Comparison of ENCODE assay signal across 12 cellular contexts in genomic region chr7:151592868-151593486, GRCh38.
DNase-seq lines count a peak whose midpoint lies in the region; FAIRE-seq and TF ChIP-seq lines count a peak whose summit lies in the region.
"Had no signal": no experiment of that assay in that cellular context is flagged by ENCODE, and none has a peak within 500 bp of the region (broad histone marks: within the 10 kb centered on the region; RNA-seq: fewer than 3 reads in every experiment).

No MANE protein-coding gene starts in this region.

- peaks cover 38% of the 10 kb centered on the region for H3K4me1 Mint-ChIP-seq in HFFc6 (ENCODE audit: low read depth)

- H3K4me3 ChIP-seq in astrocyte of the spinal cord (ENCODE audit: low read depth, low read length) (no peak overlapping the region), keratinocyte (ENCODE audit: control insufficient read depth in 2 of 3, extremely low read depth in 1 of 3, insufficient read depth in 2 of 3, low read depth in 1 of 3, low read length in 3 of 3) (no peak overlapping the region)
- H3K4me3 ChIP-seq: BLaER1, right lobe of liver had no signal

- H3K36me3 Mint-ChIP-seq in HFFc6 (ENCODE audit: low read depth): peaks cover 11% of the 10 kb centered on the region

- dilution Hi-C loops in keratinocyte (cut with MboI; ENCODE audit: extremely low pct_ligation_motif_present, low sequenced_read_pairs): no loop called here

- H3K9me1 ChIP-seq in keratinocyte (ENCODE audit: control insufficient read depth, extremely low read depth, insufficient read depth, low read length): peaks cover 2% of the 10 kb centered on the region

- peak overlapping the region; percentile 49 for H3K27ac ChIP-seq in keratinocyte (ENCODE audit: control insufficient read depth, insufficient read depth, low read length)
- H3K27ac ChIP-seq: BLaER1, right lobe of liver had no signal

- H3K27me3 ChIP-seq in keratinocyte (ENCODE audit: control insufficient read depth, extremely low read depth, insufficient read depth, low read length): no peaks in the 10 kb centered on the region
- H3K27me3 ChIP-seq: BLaER1, right lobe of liver had no signal

- H3K4me2 ChIP-seq in keratinocyte (ENCODE audit: control insufficient read depth, extremely low read depth, insufficient read depth, low read depth, low read length): no peak overlapping the region
- H3K4me2 ChIP-seq: BLaER1 had no signal

- TF ChIP-seq CTCF in HFFc6 (IDR thresholded peaks at IDR 0.05): no peak
- no peak for TF ChIP-seq CTCF in astrocyte of the spinal cord (IDR thresholded peaks at IDR 0.05; ENCODE audit: low read depth, low read length)
- TF ChIP-seq CTCF in keratinocyte (optimal IDR thresholded peaks at IDR 0.05 in 1 of 3, IDR thresholded peaks at IDR 0.05 in 1 of 3, conservative IDR thresholded peaks at IDR 0.05 in 1 of 3; ENCODE audit: extremely low read depth in 1 of 3, insufficient read depth in 2 of 3, low read length in 3 of 3): no peak

- DNase-seq in A172 (ENCODE audit: low spot score) (peak; percentile 97), HFFc6 (peak; percentile 95), astrocyte of the spinal cord (ENCODE audit: low read depth, low spot score) (peak; percentile 94), keratinocyte (ENCODE audit: low read depth, low spot score) (no peak), ureter (ENCODE audit: low spot score) (no peak), GM19238 (ENCODE audit: insufficient read length, low spot score) (no peak), NCI-H524 treated with DMSO at 0.1 percent for 48 hours (lab: John Stamatoyannopoulos, UW) (no peak)
- DNase-seq in stimulated activated CD4-positive, alpha-beta T cell treated with anti-CD3 and anti-CD28 coated beads, Interleukin-4, amount 100 ng/mL, for 4 hours: no peak
- DNase-seq: right lobe of liver, T-helper 2 cell had no signal

- in situ Hi-C loops in astrocyte of the spinal cord (cut with HindIII; ENCODE audit: low sequenced_read_pairs): no loop called here

- FAIRE-seq in keratinocyte (lab: Jason Lieb, UNC): peak; percentile 56
- FAIRE-seq: frontal cortex had no signal

- H3K36me3 ChIP-seq in keratinocyte (ENCODE audit: control insufficient read depth in 2 of 2, extremely low read depth in 1 of 2, insufficient read depth in 2 of 2, low read length in 2 of 2): peaks cover 3 to 14% of the 10 kb centered on the region in 2 experiments

- peak overlapping the region; percentile 68 for H3K4me3 Mint-ChIP-seq in HFFc6

- H3K9ac ChIP-seq in keratinocyte (ENCODE audit: control insufficient read depth, extremely low read depth, insufficient read depth, low read length): no peak overlapping the region
- H3K9ac ChIP-seq: BLaER1 had no signal

- H3K4me1 ChIP-seq in keratinocyte (ENCODE audit: control insufficient read depth, extremely low read depth, insufficient read depth, low read length): peaks cover 24% of the 10 kb centered on the region

- H3K27me3 Mint-ChIP-seq in HFFc6 (ENCODE audit: insufficient read depth): no peaks in the 10 kb centered on the region; the same call in none of the 2 replicates

- H2AFZ ChIP-seq in keratinocyte (ENCODE audit: control insufficient read depth, low read length): no peak overlapping the region

- no peaks in the 10 kb centered on the region for H4K20me1 ChIP-seq in keratinocyte (ENCODE audit: control insufficient read depth, extremely low read depth, insufficient read depth, low read length)

- H3K9me3 ChIP-seq in keratinocyte (ENCODE audit: control insufficient read depth, low read depth, low read length): no peaks in the 10 kb centered on the region
- H3K9me3 ChIP-seq: BLaER1, right lobe of liver had no signal

- peak overlapping the region; percentile 79 for H3K27ac Mint-ChIP-seq in HFFc6

- H3K9me3 Mint-ChIP-seq in HFFc6: no peaks in the 10 kb centered on the region

- peaks cover 30% of the 10 kb centered on the region for H3K79me2 ChIP-seq in keratinocyte (ENCODE audit: control insufficient read depth, insufficient read depth, low read length)

Comparison
In these comparisons a context has a peak if more than half of its experiments do, and no peak if none do; other contexts are left out.
1. DNase-seq: peak in A172 (single experiment), HFFc6 (single experiment) and astrocyte of the spinal cord (single experiment); none in keratinocyte (single experiment), stimulated activated CD4-positive, alpha-beta T cell treated with anti-CD3 and anti-CD28 coated beads, Interleukin-4, amount 100 ng/mL, for 4 hours (0 of 2), ureter (single experiment), GM19238 (single experiment) and NCI-H524 treated with DMSO at 0.1 percent for 48 hours (single experiment).